ENCODE assay signal across 11 cellular contexts in the genomic region with DNA sequence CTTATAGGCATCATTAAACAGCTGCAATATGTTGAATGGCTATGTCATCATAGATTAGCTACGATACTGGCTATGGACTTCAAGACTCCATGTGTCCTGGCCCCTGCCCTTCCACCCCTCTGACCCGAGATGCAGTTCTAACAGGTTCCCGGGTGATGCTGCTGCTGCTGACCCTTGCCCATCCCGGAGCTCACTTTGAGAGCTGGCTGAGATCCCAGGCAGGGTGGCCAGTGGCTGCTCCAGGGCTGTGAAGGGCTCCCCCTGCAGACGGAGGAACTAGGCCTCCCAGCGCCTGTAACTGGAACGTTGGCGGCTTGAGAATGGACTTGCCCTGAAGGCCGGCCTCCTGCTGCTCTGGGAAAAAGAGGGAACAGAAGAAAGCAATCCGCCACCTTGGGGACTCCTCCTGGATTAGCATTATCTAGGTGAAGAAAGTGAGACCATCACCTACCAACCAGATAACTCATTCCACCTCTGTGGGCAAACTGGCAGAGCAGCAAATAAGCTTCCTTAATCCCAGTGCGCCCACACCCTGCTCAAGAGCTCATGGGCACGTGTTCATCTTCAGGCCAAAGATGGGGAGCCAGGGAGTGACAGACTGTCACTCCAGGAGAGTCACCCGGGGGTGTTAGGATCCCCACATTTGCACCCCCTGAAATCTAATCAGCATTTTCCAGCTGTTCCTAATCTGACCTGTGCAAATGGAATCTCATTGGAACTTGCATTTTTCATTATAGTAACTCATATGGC. TPM values are rescaled to one million over a fixed set of nuclear protein-coding genes. Genes with fewer than 3 reads are reported as not detected.
DNase-seq lines count a peak whose midpoint lies in the region; ATAC-seq and TF ChIP-seq lines count a peak whose summit lies in the region.
"Had no signal": no experiment of that assay in that cellular context is flagged by ENCODE, and none has a peak within 500 bp of the region (broad histone marks: within the 10 kb centered on the region; RNA-seq: fewer than 3 reads in every experiment).

No MANE protein-coding gene starts in this region.

- H3K36me3 ChIP-seq in PC-3 (ENCODE audit: low read depth, low read length) (no peaks in the 10 kb centered on the region), sigmoid colon (no peaks in the 10 kb centered on the region), gastroesophageal sphincter (no peaks in the 10 kb centered on the region)

- H3K4me1 Mint-ChIP-seq in CD4-positive, alpha-beta T cell (ENCODE audit: low read depth): no peaks in the 10 kb centered on the region
- H3K4me1 Mint-ChIP-seq: activated naive CD4-positive, alpha-beta T cell treated with anti-CD3 and anti-CD28 coated beads, Interleukin-2, amount 50 U/mL, for 24 hours had no signal

- H3F3A ChIP-seq in PC-3 (ENCODE audit: low read length, unreplicated experiment): no peaks in the 10 kb centered on the region

- H3K4me3 Mint-ChIP-seq in CD4-positive, alpha-beta T cell: no peak overlapping the region
- H3K4me3 Mint-ChIP-seq: activated naive CD4-positive, alpha-beta T cell treated with anti-CD3 and anti-CD28 coated beads, Interleukin-2, amount 50 U/mL, for 24 hours; B cell had no signal

- no peaks in the 10 kb centered on the region for H3K79me2 ChIP-seq in PC-3 (ENCODE audit: low read length)

- H3K9me2 ChIP-seq in PC-3 (replicated peaks; ENCODE audit: low read length): no peaks in the 10 kb centered on the region

- no peak; the same call in 1 of the 2 replicates for ATAC-seq in PC-3
- ATAC-seq in CD4-positive, alpha-beta T cell (ENCODE audit: poor library complexity): no peak
- ATAC-seq in gastroesophageal sphincter: no peak
- no peak for ATAC-seq in GM21723 (IDR thresholded peaks at IDR 0.05; ENCODE audit: unreplicated experiment)

- TF ChIP-seq POLR2A in sigmoid colon (IDR thresholded peaks at IDR 0.05) (no peak), gastroesophageal sphincter (IDR thresholded peaks at IDR 0.05) (no peak)

- TF ChIP-seq CTCF in PC-3 (conservative IDR thresholded peaks at IDR 0.05; ENCODE audit: low read depth, low read length) (peak; percentile 49), fibroblast of villous mesenchyme (IDR thresholded peaks at IDR 0.05; ENCODE audit: insufficient read depth, low read depth, low read length) (peak; percentile 55), sigmoid colon (IDR thresholded peaks at IDR 0.05) (no peak), gastroesophageal sphincter (IDR thresholded peaks at IDR 0.05) (peak in 1 of 4 experiments; percentile 31)
- no peak for TF ChIP-seq CTCF in CD4-positive, alpha-beta T cell (IDR thresholded peaks at IDR 0.05)

- no TSS peak for BruUV-seq in PC-3 (replicated peaks; lab: Mats Ljungman, UMichigan)

- H3K9me3 ChIP-seq in PC-3 (ENCODE audit: low read length): no peaks in the 10 kb centered on the region
- H3K9me3 ChIP-seq in sigmoid colon: no peaks in the 10 kb centered on the region
- H3K9me3 ChIP-seq in CD4-positive, alpha-beta T cell (ENCODE audit: control insufficient read depth, low read length): no peaks in the 10 kb centered on the region
- H3K9me3 ChIP-seq in gastroesophageal sphincter: no peaks in the 10 kb centered on the region

- DNase-seq in NCI-H146 (lab: John Stamatoyannopoulos, UW) (peak; percentile 49), NCI-H146 treated with DMSO at 0.1 percent for 48 hours (lab: John Stamatoyannopoulos, UW; ENCODE audit: unreplicated experiment) (no peak), PC-3 (peak; percentile 23), fibroblast of villous mesenchyme (ENCODE audit: low read depth) (peak; percentile 42), sigmoid colon (peak; percentile 48)
- no peak for DNase-seq in CD4-positive, alpha-beta T cell

- no peaks in the 10 kb centered on the region for H4K20me1 ChIP-seq in PC-3 (ENCODE audit: low read length)

- no peaks in the 10 kb centered on the region for H3K36me3 Mint-ChIP-seq in CD4-positive, alpha-beta T cell (ENCODE audit: low read depth)
- H3K36me3 Mint-ChIP-seq: activated naive CD4-positive, alpha-beta T cell treated with anti-CD3 and anti-CD28 coated beads, Interleukin-2, amount 50 U/mL, for 24 hours had no signal

- no peaks in the 10 kb centered on the region for H3K27me3 Mint-ChIP-seq in CD4-positive, alpha-beta T cell
- H3K27me3 Mint-ChIP-seq: activated naive CD4-positive, alpha-beta T cell treated with anti-CD3 and anti-CD28 coated beads, Interleukin-2, amount 50 U/mL, for 24 hours; B cell had no signal

- no peaks in the 10 kb centered on the region for H3K27me3 ChIP-seq in PC-3 (ENCODE audit: low read length)
- no peaks in the 10 kb centered on the region for H3K27me3 ChIP-seq in sigmoid colon
- no peaks in the 10 kb centered on the region for H3K27me3 ChIP-seq in CD4-positive, alpha-beta T cell (ENCODE audit: control insufficient read depth, insufficient read depth, low read length)
- H3K27me3 ChIP-seq in gastroesophageal sphincter: no peaks in the 10 kb centered on the region

- no peak overlapping the region for H3K27ac Mint-ChIP-seq in CD4-positive, alpha-beta T cell
- H3K27ac Mint-ChIP-seq: activated naive CD4-positive, alpha-beta T cell treated with anti-CD3 and anti-CD28 coated beads, Interleukin-2, amount 50 U/mL, for 24 hours; B cell had no signal

- 56 to 74% methylated on average over 13 of the region's 13 CpGs for WGBS in sigmoid colon, 2 donors
- WGBS in gastroesophageal sphincter (ENCODE audit: low coverage in 1 of 2), 2 donors: 58 to 72% methylated on average over 3 to 8 of the region's 13 CpGs

- CTCF ChIA-PET in PC-3 (lab: Charles Lee): interaction anchor here (0.6 to 1.7 kb wide), 4 partner anchors 90 to 506 kb away, joined by 3 to 6 read pairs (median 5); no protein-coding TSS in a partner anchor
- CTCF ChIA-PET in CD4-positive, alpha-beta T cell (lab: Charles Lee): interaction anchor here (1.3 kb wide), 1 partner anchor 403 kb away, joined by 4 read pairs; no protein-coding TSS in a partner anchor

- H3K4me3 ChIP-seq in PC-3 (ENCODE audit: low read length) (no peak overlapping the region), fibroblast of villous mesenchyme (ENCODE audit: low read depth, low read length) (no peak overlapping the region), sigmoid colon (no peak overlapping the region), gastroesophageal sphincter (no peak overlapping the region)
- H3K4me3 ChIP-seq: lung had no signal

- H3K4me2 ChIP-seq in PC-3 (ENCODE audit: low read length): no peak overlapping the region

- H3K9ac ChIP-seq in PC-3 (ENCODE audit: low read length): no peak overlapping the region

- TF ChIP-seq EP300 in sigmoid colon (IDR thresholded peaks at IDR 0.05) (no peak), gastroesophageal sphincter (IDR thresholded peaks at IDR 0.05) (no peak)

- POLR2A ChIA-PET in PC-3 (lab: Charles Lee; ENCODE audit: unreplicated experiment): interaction anchor here (0.6 kb wide), 1 partner anchor 60 kb away, joined by 6 read pairs; no protein-coding TSS in a partner anchor
- POLR2A ChIA-PET in CD4-positive, alpha-beta T cell (lab: Charles Lee): no interaction called here

- H3K4me1 ChIP-seq in PC-3 (ENCODE audit: insufficient read depth, low read length) (no peaks in the 10 kb centered on the region), sigmoid colon (no peaks in the 10 kb centered on the region), gastroesophageal sphincter (no peaks in the 10 kb centered on the region)

- H3K27ac ChIP-seq in PC-3 (ENCODE audit: low read length) (no peak overlapping the region), sigmoid colon (no peak overlapping the region), gastroesophageal sphincter (no peak overlapping the region)
- H3K27ac ChIP-seq in CD4-positive, alpha-beta T cell (ENCODE audit: low read depth, low read length): no peak overlapping the region

- no peak overlapping the region for H2AFZ ChIP-seq in PC-3 (ENCODE audit: low read length)

- H3K9me3 Mint-ChIP-seq in CD4-positive, alpha-beta T cell: no peaks in the 10 kb centered on the region
- H3K9me3 Mint-ChIP-seq: activated naive CD4-positive, alpha-beta T cell treated with anti-CD3 and anti-CD28 coated beads, Interleukin-2, amount 50 U/mL, for 24 hours had no signal

- intact Hi-C loops in PC-3 (cut with micrococcal nuclease) (loop anchor here (2.0 to 10.0 kb wide), 2 partner anchors 53 to 571 kb away; no protein-coding TSS in a partner anchor), sigmoid colon (cut with DNase I) (no loop called here)
- intact Hi-C loops in CD4-positive, alpha-beta T cell (cut with DNase I, micrococcal nuclease): no loop called here

RNA-seq across cellular contexts. Expression of a gene that starts 56.8 kb away (rescaled TPM):
- 25.5 and 28.1 TPM in 2 replicates for total RNA-seq in PC-3 (2014; rRNA removed)
- total RNA-seq in fibroblast of villous mesenchyme: 25.4 and 27.2 TPM in 2 replicates
- 10 to 100 TPM; 20.6 to 29.9 (median 22.9) TPM for total RNA-seq in sigmoid colon
- 10 to 100 TPM; 30.0 to 49.5 (median 42.2) TPM for polyA plus RNA-seq in sigmoid colon
- 10 to 100 TPM; 76.7 to 78.5 TPM for total RNA-seq in CD4-positive, alpha-beta T cell
- 10 to 100 TPM; 11.9 to 35.6 (median 18.1) TPM for total RNA-seq in gastroesophageal sphincter

Comparison
In these comparisons a context has a peak if more than half of its experiments do, and no peak if none do; other contexts are left out.
1. DNase-seq: peak in NCI-H146 (single experiment), PC-3 (single experiment), fibroblast of villous mesenchyme (single experiment) and sigmoid colon (single experiment); none in NCI-H146 treated with DMSO at 0.1 percent for 48 hours (single experiment) and CD4-positive, alpha-beta T cell (0 of 10).
2. CTCF ChIP-seq: peak in PC-3 (single experiment) and fibroblast of villous mesenchyme (single experiment); none in sigmoid colon (0 of 4) and CD4-positive, alpha-beta T cell (single experiment).